In the genomic region with DNA sequence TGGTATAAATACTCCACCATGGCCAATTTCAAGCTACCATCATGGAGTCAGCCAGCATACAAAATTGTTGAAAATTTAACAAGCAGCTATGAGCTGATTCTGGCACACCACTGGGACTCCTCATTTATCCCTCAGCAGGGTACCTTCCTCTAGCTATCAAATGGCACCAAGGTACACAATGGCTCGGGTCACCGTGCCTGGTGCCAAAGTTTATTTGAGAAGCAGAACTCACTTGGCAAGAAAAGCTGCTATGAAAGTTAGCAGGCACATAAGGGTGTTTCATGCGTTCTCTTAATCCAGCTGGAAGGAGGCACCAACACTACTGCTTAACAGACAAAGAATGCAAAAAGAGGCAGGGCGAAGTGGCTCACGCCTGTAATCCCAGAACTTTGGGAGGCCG, we compare ENCODE assay signal across 1 cellular context.
TF ChIP-seq lines count a peak whose summit lies in the region.

No MANE protein-coding gene starts in this region.

TF ChIP-seq in HEK293, 187 proteins besides CTCF, POLR2A, EP300 and RAD21:
- TF ChIP-seq, protein P1, sequence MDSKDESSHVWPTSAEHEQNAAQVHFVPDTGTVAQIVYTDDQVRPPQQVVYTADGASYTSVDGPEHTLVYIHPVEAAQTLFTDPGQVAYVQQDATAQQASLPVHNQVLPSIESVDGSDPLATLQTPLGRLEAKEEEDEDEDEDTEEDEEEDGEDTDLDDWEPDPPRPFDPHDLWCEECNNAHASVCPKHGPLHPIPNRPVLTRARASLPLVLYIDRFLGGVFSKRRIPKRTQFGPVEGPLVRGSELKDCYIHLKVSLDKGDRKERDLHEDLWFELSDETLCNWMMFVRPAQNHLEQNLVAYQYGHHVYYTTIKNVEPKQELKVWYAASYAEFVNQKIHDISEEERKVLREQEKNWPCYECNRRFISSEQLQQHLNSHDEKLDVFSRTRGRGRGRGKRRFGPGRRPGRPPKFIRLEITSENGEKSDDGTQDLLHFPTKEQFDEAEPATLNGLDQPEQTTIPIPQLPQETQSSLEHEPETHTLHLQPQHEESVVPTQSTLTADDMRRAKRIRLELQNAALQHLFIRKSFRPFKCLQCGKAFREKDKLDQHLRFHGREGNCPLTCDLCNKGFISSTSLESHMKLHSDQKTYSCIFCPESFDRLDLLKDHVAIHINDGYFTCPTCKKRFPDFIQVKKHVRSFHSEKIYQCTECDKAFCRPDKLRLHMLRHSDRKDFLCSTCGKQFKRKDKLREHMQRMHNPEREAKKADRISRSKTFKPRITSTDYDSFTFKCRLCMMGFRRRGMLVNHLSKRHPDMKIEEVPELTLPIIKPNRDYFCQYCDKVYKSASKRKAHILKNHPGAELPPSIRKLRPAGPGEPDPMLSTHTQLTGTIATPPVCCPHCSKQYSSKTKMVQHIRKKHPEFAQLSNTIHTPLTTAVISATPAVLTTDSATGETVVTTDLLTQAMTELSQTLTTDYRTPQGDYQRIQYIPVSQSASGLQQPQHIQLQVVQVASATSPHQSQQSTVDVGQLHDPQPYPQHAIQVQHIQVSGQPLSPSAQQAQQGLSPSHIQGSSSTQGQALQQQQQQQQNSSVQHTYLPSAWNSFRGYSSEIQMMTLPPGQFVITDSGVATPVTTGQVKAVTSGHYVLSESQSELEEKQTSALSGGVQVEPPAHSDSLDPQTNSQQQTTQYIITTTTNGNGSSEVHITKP (tag by site-specific recombination; IDR thresholded peaks at IDR 0.05) = peak; percentile 11; the same call in 1 of the 2 replicates
- TF ChIP-seq ZNF843 (tag by site-specific recombination; IDR thresholded peaks at IDR 0.05) = peak; percentile 53; the same call in 1 of the 2 replicates
- TF ChIP-seq ZNF311 (tag by site-specific recombination; IDR thresholded peaks at IDR 0.05; ENCODE audit: borderline replicate concordance) = no peak
- peak; percentile 68 for TF ChIP-seq ZSCAN30 (tag by site-specific recombination; IDR thresholded peaks at IDR 0.05)
- TF ChIP-seq ZIC2 (tag by site-specific recombination; IDR thresholded peaks at IDR 0.05) = peak; percentile 70
- TF ChIP-seq, protein P2, sequence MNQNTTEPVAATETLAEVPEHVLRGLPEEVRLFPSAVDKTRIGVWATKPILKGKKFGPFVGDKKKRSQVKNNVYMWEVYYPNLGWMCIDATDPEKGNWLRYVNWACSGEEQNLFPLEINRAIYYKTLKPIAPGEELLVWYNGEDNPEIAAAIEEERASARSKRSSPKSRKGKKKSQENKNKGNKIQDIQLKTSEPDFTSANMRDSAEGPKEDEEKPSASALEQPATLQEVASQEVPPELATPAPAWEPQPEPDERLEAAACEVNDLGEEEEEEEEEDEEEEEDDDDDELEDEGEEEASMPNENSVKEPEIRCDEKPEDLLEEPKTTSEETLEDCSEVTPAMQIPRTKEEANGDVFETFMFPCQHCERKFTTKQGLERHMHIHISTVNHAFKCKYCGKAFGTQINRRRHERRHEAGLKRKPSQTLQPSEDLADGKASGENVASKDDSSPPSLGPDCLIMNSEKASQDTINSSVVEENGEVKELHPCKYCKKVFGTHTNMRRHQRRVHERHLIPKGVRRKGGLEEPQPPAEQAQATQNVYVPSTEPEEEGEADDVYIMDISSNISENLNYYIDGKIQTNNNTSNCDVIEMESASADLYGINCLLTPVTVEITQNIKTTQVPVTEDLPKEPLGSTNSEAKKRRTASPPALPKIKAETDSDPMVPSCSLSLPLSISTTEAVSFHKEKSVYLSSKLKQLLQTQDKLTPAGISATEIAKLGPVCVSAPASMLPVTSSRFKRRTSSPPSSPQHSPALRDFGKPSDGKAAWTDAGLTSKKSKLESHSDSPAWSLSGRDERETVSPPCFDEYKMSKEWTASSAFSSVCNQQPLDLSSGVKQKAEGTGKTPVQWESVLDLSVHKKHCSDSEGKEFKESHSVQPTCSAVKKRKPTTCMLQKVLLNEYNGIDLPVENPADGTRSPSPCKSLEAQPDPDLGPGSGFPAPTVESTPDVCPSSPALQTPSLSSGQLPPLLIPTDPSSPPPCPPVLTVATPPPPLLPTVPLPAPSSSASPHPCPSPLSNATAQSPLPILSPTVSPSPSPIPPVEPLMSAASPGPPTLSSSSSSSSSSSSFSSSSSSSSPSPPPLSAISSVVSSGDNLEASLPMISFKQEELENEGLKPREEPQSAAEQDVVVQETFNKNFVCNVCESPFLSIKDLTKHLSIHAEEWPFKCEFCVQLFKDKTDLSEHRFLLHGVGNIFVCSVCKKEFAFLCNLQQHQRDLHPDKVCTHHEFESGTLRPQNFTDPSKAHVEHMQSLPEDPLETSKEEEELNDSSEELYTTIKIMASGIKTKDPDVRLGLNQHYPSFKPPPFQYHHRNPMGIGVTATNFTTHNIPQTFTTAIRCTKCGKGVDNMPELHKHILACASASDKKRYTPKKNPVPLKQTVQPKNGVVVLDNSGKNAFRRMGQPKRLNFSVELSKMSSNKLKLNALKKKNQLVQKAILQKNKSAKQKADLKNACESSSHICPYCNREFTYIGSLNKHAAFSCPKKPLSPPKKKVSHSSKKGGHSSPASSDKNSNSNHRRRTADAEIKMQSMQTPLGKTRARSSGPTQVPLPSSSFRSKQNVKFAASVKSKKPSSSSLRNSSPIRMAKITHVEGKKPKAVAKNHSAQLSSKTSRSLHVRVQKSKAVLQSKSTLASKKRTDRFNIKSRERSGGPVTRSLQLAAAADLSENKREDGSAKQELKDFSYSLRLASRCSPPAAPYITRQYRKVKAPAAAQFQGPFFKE (tag by site-specific recombination; IDR thresholded peaks at IDR 0.05; ENCODE audit: borderline replicate concordance) = no peak
- TF ChIP-seq ZNF16 (tag by site-specific recombination; IDR thresholded peaks at IDR 0.05; ENCODE audit: low read depth) = no peak
- TF ChIP-seq ZNF561 (tag by site-specific recombination; IDR thresholded peaks at IDR 0.05; ENCODE audit: borderline replicate concordance) = 0 out of 2 replicates have a peak, but pooled peaks have one; percentile 54
- TF ChIP-seq ZNF292 (tag by site-specific recombination; IDR thresholded peaks at IDR 0.05; ENCODE audit: borderline replicate concordance, low read depth) = no peak
- no peak for TF ChIP-seq ZNF248 (tag by site-specific recombination; IDR thresholded peaks at IDR 0.05)
- TF ChIP-seq ZNF610 (tag by site-specific recombination; IDR thresholded peaks at IDR 0.05; ENCODE audit: borderline replicate concordance) = 0 out of 2 replicates have a peak, but pooled peaks have one; percentile 37
- TF ChIP-seq, protein P3, sequence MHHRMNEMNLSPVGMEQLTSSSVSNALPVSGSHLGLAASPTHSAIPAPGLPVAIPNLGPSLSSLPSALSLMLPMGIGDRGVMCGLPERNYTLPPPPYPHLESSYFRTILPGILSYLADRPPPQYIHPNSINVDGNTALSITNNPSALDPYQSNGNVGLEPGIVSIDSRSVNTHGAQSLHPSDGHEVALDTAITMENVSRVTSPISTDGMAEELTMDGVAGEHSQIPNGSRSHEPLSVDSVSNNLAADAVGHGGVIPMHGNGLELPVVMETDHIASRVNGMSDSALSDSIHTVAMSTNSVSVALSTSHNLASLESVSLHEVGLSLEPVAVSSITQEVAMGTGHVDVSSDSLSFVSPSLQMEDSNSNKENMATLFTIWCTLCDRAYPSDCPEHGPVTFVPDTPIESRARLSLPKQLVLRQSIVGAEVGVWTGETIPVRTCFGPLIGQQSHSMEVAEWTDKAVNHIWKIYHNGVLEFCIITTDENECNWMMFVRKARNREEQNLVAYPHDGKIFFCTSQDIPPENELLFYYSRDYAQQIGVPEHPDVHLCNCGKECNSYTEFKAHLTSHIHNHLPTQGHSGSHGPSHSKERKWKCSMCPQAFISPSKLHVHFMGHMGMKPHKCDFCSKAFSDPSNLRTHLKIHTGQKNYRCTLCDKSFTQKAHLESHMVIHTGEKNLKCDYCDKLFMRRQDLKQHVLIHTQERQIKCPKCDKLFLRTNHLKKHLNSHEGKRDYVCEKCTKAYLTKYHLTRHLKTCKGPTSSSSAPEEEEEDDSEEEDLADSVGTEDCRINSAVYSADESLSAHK (tag by site-specific recombination; IDR thresholded peaks at IDR 0.05) = peak; percentile 60; the same call in 1 of the 2 replicates
- TF ChIP-seq, protein P4, sequence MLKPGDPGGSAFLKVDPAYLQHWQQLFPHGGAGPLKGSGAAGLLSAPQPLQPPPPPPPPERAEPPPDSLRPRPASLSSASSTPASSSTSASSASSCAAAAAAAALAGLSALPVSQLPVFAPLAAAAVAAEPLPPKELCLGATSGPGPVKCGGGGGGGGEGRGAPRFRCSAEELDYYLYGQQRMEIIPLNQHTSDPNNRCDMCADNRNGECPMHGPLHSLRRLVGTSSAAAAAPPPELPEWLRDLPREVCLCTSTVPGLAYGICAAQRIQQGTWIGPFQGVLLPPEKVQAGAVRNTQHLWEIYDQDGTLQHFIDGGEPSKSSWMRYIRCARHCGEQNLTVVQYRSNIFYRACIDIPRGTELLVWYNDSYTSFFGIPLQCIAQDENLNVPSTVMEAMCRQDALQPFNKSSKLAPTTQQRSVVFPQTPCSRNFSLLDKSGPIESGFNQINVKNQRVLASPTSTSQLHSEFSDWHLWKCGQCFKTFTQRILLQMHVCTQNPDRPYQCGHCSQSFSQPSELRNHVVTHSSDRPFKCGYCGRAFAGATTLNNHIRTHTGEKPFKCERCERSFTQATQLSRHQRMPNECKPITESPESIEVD (tag by site-specific recombination; IDR thresholded peaks at IDR 0.05) = no peak
- TF ChIP-seq ZNF549 (tag by site-specific recombination; IDR thresholded peaks at IDR 0.05) = peak; percentile 52; the same call in 1 of the 2 replicates
- peak; percentile 93 for TF ChIP-seq FEZF1 (tag by site-specific recombination; IDR thresholded peaks at IDR 0.05)
- peak; percentile 78 for TF ChIP-seq ZNF10 (tag by site-specific recombination; IDR thresholded peaks at IDR 0.05)
- TF ChIP-seq ZNF501 (tag by site-specific recombination; IDR thresholded peaks at IDR 0.05) = no peak
- TF ChIP-seq ZNF169 (tag by site-specific recombination; IDR thresholded peaks at IDR 0.05) = no peak
- no peak for TF ChIP-seq ZNF394 (tag by site-specific recombination; IDR thresholded peaks at IDR 0.05; ENCODE audit: borderline replicate concordance)
- peak; percentile 39; the same call in 1 of the 2 replicates for TF ChIP-seq ZBTB8A (tag by site-specific recombination; IDR thresholded peaks at IDR 0.05)
- TF ChIP-seq ZBTB17 (tag by site-specific recombination; IDR thresholded peaks at IDR 0.05) = no peak
- TF ChIP-seq ZNF785 (tag by site-specific recombination; IDR thresholded peaks at IDR 0.05) = no peak
- TF ChIP-seq IKZF3 (tag by site-specific recombination; IDR thresholded peaks at IDR 0.05) = peak; percentile 81
- no peak; the same call in 1 of the 2 replicates for TF ChIP-seq MZF1 (tag by site-specific recombination; IDR thresholded peaks at IDR 0.05; ENCODE audit: borderline replicate concordance)
